10 cellular contexts compared by ENCODE assay signal in genomic region chr15:89383635-89384604, GRCh38. TPM values are rescaled to one million over a fixed set of nuclear protein-coding genes. Genes with fewer than 3 reads are reported as not detected.
DNase-seq lines count a peak whose midpoint lies in the region; ATAC-seq and TF ChIP-seq lines count a peak whose summit lies in the region.
"Had no signal": no experiment of that assay in that cellular context is flagged by ENCODE, and none has a peak within 500 bp of the region (broad histone marks: within the 10 kb centered on the region; RNA-seq: fewer than 3 reads in every experiment).

No MANE protein-coding gene starts in this region.

- H3K27ac ChIP-seq in VCaP: peak overlapping the region; percentile 82
- H3K27ac ChIP-seq: BLaER1 had no signal

- no peak overlapping the region for H3K4me3 Mint-ChIP-seq in natural killer cell
- no peak overlapping the region for H3K4me3 Mint-ChIP-seq in osteocyte (ENCODE audit: unreplicated experiment)

- DNase-seq in DMS53 (lab: John Stamatoyannopoulos, UW) (peak; percentile 87), NCI-H187 treated with DMSO at 0.1 percent for 48 hours (lab: John Stamatoyannopoulos, UW) (peak; percentile 68), left kidney (ENCODE audit: low read depth, low spot score) (peak; percentile 93), natural killer cell (no peak), NCI-H1930 (lab: John Stamatoyannopoulos, UW) (no peak), osteocyte (ENCODE audit: extremely low spot score, unreplicated experiment) (no peak)
- DNase-seq: stimulated activated CD4-positive, alpha-beta T cell treated with anti-CD3 and anti-CD28 coated beads, Interleukin-15, amount 100 ng/mL, for 24 hours had no signal

- ATAC-seq in natural killer cell (no peak), GM18907 (IDR thresholded peaks at IDR 0.05; ENCODE audit: unreplicated experiment) (no peak)

- no peak overlapping the region for H3K27ac Mint-ChIP-seq in natural killer cell
- no peak overlapping the region for H3K27ac Mint-ChIP-seq in osteocyte (ENCODE audit: unreplicated experiment)

- H3K4me1 Mint-ChIP-seq in natural killer cell (peaks cover 0 to 5% of the 10 kb centered on the region in 2 donors), osteocyte (ENCODE audit: unreplicated experiment) (peaks cover 8% of the 10 kb centered on the region)

- intact Hi-C loops in natural killer cell (cut with micrococcal nuclease): no loop called here

- H3K36me3 Mint-ChIP-seq in natural killer cell: no peaks in the 10 kb centered on the region
- H3K36me3 Mint-ChIP-seq in osteocyte (ENCODE audit: unreplicated experiment): no peaks in the 10 kb centered on the region

- no peaks in the 10 kb centered on the region for H3K9me3 Mint-ChIP-seq in natural killer cell
- H3K9me3 Mint-ChIP-seq in osteocyte (ENCODE audit: unreplicated experiment): no peaks in the 10 kb centered on the region

- H3K27me3 Mint-ChIP-seq in natural killer cell (ENCODE audit: low read depth in 2 of 2) (peaks cover 0 to 14% of the 10 kb centered on the region in 2 donors), osteocyte (ENCODE audit: unreplicated experiment) (peaks cover 57% of the 10 kb centered on the region)

- TF ChIP-seq CTCF in VCaP (conservative IDR thresholded peaks at IDR 0.05) (no peak), natural killer cell (IDR thresholded peaks at IDR 0.05) (no peak), osteocyte (IDR thresholded peaks at IDR 0.05) (no peak)

RNA-seq across cellular contexts. Expression of gene POLG, which starts 49.3 kb away (rescaled TPM):
- total RNA-seq in natural killer cell (100 to 1,000 TPM; 205 to 253 (median 238) TPM), osteocyte (52.0 and 60.8 TPM in 2 replicates)

Comparison
In these comparisons a context has a peak if more than half of its experiments do, and no peak if none do; other contexts are left out.
1. DNase-seq: peak in DMS53 (single experiment), NCI-H187 treated with DMSO at 0.1 percent for 48 hours (single experiment) and left kidney (single experiment); none in natural killer cell (single experiment), NCI-H1930 (0 of 2) and osteocyte (single experiment).